1 cellular context compared by ENCODE assay signal in genomic region chr3:156609115-156609514, GRCh38.
TF ChIP-seq lines count a peak whose summit lies in the region.

No MANE protein-coding gene starts in this region.

TF ChIP-seq in K562, 482 proteins besides CTCF, POLR2A, EP300 and RAD21 (continued from another document):
- no peak for TF ChIP-seq HINFP (tag; conservative IDR thresholded peaks at IDR 0.05; ENCODE audit: low read depth)
- TF ChIP-seq HNRNPUL1 (IDR thresholded peaks at IDR 0.05; ENCODE audit: low read length), result no peak
- no peak for TF ChIP-seq WHSC1 (IDR thresholded peaks at IDR 0.05; ENCODE audit: low read length)
- TF ChIP-seq POLR2B (IDR thresholded peaks at IDR 0.05; ENCODE audit: low read depth, partially characterized antibody), result no peak
